1 cellular context compared by ENCODE assay signal in the genomic region with DNA sequence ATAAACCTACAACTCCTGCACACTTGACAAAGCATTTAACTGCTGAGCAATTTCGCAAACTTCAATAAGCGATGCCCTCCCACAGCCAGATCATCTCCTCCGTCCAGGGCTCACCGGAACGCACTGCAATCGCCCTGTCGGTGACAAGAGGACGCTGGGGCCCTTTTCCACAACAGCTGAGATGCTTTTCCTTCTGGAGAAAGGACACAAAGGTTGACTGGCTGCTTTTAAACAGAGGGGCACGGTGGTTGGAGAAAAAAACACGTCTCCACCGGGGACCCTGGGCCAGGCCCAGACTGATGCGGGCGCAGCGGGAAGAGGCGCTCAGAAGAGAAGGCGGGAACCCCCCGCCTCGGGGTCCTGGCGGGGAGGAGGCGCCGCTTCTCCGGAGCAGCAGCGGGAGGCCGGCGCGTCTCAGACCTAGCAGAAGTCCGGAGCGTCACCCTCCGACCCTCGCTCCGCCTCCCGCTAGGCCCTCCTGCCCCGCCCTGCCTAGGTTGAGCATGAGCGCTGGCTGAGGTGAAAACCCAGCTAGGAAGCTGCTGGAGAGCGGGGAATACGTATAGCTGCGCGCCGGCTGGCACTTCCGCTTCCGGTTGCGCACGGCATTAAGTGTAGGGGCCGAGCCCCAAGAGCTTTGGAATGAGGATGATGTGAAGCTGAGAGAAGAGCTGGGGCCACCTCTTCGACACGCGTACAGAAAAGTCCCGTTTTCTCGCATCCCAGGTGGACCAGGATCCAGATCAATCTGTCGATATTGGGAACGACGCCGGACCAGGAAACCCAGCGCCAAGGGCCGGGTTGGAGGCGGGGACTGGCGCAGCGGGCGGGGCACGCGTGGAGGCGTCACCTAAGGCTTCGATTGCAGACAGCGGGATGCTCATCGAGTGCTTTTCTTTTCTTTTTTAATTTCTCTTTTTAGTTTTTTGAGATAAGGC.
TF ChIP-seq lines count a peak whose summit lies in the region.

A gene (minus strand): TSS at position 564 of the 938 bp plus-strand sequence. CDS start 3,788 bp downstream, outside the sequence.

TF ChIP-seq in K562, 482 proteins besides CTCF, POLR2A, EP300 and RAD21 (continued from another document and continues in another):
- TF ChIP-seq, protein P1, sequence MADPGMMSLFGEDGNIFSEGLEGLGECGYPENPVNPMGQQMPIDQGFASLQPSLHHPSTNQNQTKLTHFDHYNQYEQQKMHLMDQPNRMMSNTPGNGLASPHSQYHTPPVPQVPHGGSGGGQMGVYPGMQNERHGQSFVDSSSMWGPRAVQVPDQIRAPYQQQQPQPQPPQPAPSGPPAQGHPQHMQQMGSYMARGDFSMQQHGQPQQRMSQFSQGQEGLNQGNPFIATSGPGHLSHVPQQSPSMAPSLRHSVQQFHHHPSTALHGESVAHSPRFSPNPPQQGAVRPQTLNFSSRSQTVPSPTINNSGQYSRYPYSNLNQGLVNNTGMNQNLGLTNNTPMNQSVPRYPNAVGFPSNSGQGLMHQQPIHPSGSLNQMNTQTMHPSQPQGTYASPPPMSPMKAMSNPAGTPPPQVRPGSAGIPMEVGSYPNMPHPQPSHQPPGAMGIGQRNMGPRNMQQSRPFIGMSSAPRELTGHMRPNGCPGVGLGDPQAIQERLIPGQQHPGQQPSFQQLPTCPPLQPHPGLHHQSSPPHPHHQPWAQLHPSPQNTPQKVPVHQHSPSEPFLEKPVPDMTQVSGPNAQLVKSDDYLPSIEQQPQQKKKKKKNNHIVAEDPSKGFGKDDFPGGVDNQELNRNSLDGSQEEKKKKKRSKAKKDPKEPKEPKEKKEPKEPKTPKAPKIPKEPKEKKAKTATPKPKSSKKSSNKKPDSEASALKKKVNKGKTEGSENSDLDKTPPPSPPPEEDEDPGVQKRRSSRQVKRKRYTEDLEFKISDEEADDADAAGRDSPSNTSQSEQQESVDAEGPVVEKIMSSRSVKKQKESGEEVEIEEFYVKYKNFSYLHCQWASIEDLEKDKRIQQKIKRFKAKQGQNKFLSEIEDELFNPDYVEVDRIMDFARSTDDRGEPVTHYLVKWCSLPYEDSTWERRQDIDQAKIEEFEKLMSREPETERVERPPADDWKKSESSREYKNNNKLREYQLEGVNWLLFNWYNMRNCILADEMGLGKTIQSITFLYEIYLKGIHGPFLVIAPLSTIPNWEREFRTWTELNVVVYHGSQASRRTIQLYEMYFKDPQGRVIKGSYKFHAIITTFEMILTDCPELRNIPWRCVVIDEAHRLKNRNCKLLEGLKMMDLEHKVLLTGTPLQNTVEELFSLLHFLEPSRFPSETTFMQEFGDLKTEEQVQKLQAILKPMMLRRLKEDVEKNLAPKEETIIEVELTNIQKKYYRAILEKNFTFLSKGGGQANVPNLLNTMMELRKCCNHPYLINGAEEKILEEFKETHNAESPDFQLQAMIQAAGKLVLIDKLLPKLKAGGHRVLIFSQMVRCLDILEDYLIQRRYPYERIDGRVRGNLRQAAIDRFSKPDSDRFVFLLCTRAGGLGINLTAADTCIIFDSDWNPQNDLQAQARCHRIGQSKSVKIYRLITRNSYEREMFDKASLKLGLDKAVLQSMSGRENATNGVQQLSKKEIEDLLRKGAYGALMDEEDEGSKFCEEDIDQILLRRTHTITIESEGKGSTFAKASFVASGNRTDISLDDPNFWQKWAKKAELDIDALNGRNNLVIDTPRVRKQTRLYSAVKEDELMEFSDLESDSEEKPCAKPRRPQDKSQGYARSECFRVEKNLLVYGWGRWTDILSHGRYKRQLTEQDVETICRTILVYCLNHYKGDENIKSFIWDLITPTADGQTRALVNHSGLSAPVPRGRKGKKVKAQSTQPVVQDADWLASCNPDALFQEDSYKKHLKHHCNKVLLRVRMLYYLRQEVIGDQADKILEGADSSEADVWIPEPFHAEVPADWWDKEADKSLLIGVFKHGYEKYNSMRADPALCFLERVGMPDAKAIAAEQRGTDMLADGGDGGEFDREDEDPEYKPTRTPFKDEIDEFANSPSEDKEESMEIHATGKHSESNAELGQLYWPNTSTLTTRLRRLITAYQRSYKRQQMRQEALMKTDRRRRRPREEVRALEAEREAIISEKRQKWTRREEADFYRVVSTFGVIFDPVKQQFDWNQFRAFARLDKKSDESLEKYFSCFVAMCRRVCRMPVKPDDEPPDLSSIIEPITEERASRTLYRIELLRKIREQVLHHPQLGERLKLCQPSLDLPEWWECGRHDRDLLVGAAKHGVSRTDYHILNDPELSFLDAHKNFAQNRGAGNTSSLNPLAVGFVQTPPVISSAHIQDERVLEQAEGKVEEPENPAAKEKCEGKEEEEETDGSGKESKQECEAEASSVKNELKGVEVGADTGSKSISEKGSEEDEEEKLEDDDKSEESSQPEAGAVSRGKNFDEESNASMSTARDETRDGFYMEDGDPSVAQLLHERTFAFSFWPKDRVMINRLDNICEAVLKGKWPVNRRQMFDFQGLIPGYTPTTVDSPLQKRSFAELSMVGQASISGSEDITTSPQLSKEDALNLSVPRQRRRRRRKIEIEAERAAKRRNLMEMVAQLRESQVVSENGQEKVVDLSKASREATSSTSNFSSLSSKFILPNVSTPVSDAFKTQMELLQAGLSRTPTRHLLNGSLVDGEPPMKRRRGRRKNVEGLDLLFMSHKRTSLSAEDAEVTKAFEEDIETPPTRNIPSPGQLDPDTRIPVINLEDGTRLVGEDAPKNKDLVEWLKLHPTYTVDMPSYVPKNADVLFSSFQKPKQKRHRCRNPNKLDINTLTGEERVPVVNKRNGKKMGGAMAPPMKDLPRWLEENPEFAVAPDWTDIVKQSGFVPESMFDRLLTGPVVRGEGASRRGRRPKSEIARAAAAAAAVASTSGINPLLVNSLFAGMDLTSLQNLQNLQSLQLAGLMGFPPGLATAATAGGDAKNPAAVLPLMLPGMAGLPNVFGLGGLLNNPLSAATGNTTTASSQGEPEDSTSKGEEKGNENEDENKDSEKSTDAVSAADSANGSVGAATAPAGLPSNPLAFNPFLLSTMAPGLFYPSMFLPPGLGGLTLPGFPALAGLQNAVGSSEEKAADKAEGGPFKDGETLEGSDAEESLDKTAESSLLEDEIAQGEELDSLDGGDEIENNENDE (IDR thresholded peaks at IDR 0.05; ENCODE audit: low read depth, low read length) = no peak
- TF ChIP-seq CREB1 (IDR thresholded peaks at IDR 0.05) (peak; percentile 81), CREB1 (CRISPR knock-in tag; IDR thresholded peaks at IDR 0.05) (peak; percentile 84), TAF1 (IDR thresholded peaks at IDR 0.05; ENCODE audit: control insufficient read depth, extremely low read depth, insufficient read depth, low read length, severe bottlenecking) (peak; percentile 81), PCBP1 (IDR thresholded peaks at IDR 0.05; ENCODE audit: low read depth, low read length, poor library complexity, severe bottlenecking) (no peak), ZSCAN32 (CRISPR knock-in tag; IDR thresholded peaks at IDR 0.05) (no peak), POU5F1 (IDR thresholded peaks at IDR 0.05; ENCODE audit: borderline replicate concordance, low read depth, low read length, partially characterized antibody) (no peak), TEAD4 (IDR thresholded peaks at IDR 0.05; ENCODE audit: low read length) (peak; percentile 18; the same call in 1 of the 2 replicates), TEAD4 (CRISPR knock-in tag; IDR thresholded peaks at IDR 0.05; ENCODE audit: borderline replicate concordance) (no peak), RBM34 (IDR thresholded peaks at IDR 0.05; ENCODE audit: borderline replicate concordance, insufficient read depth, low read length) (no peak), SETDB1 (IDR thresholded peaks at IDR 0.05; ENCODE audit: low read length) (no peak), ZFPM2 (CRISPR knock-in tag; IDR thresholded peaks at IDR 0.05) (no peak), STAG1 (CRISPR knock-in tag; IDR thresholded peaks at IDR 0.05; ENCODE audit: borderline replicate concordance) (no peak), NONO (IDR thresholded peaks at IDR 0.05; ENCODE audit: low read depth in 2 of 2, low read length in 1 of 2) (no peak; a peak in 1 of 4 replicates), KDM2B (CRISPR knock-in tag; IDR thresholded peaks at IDR 0.05) (no peak), ESRRA (IDR thresholded peaks at IDR 0.05; ENCODE audit: borderline replicate concordance, low read depth) (peak; percentile 67), NR2C1 (IDR thresholded peaks at IDR 0.05) (peak; percentile 88), NR2C1 (tag; IDR thresholded peaks at IDR 0.05) (peak; percentile 90), ZNF124 (CRISPR knock-in tag; IDR thresholded peaks at IDR 0.05) (no peak), ZNF3 (CRISPR knock-in tag; IDR thresholded peaks at IDR 0.05) (no peak), ARID1B (IDR thresholded peaks at IDR 0.05) (peak; percentile 35), MBD2 (IDR thresholded peaks at IDR 0.05; ENCODE audit: borderline replicate concordance, low read depth) (peak; percentile 61), ZNF644 (tag; IDR thresholded peaks at IDR 0.05; ENCODE audit: low read depth) (no peak), MTA1 (IDR thresholded peaks at IDR 0.05; ENCODE audit: borderline replicate concordance) (peak; percentile 81; the same call in 1 of the 2 replicates), ZNF324 (CRISPR knock-in tag; IDR thresholded peaks at IDR 0.05) (0 out of 2 replicates have a peak, but pooled peaks have one; percentile 25), MAFF (IDR thresholded peaks at IDR 0.05; ENCODE audit: low read length) (no peak), NBN (IDR thresholded peaks at IDR 0.05; ENCODE audit: low read depth) (peak; percentile 81), NCOA4 (IDR thresholded peaks at IDR 0.05; ENCODE audit: partially characterized antibody) (no peak)
- TF ChIP-seq, protein P2, sequence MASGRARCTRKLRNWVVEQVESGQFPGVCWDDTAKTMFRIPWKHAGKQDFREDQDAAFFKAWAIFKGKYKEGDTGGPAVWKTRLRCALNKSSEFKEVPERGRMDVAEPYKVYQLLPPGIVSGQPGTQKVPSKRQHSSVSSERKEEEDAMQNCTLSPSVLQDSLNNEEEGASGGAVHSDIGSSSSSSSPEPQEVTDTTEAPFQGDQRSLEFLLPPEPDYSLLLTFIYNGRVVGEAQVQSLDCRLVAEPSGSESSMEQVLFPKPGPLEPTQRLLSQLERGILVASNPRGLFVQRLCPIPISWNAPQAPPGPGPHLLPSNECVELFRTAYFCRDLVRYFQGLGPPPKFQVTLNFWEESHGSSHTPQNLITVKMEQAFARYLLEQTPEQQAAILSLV (tag; IDR thresholded peaks at IDR 0.05) = no peak
- TF ChIP-seq, protein P3, sequence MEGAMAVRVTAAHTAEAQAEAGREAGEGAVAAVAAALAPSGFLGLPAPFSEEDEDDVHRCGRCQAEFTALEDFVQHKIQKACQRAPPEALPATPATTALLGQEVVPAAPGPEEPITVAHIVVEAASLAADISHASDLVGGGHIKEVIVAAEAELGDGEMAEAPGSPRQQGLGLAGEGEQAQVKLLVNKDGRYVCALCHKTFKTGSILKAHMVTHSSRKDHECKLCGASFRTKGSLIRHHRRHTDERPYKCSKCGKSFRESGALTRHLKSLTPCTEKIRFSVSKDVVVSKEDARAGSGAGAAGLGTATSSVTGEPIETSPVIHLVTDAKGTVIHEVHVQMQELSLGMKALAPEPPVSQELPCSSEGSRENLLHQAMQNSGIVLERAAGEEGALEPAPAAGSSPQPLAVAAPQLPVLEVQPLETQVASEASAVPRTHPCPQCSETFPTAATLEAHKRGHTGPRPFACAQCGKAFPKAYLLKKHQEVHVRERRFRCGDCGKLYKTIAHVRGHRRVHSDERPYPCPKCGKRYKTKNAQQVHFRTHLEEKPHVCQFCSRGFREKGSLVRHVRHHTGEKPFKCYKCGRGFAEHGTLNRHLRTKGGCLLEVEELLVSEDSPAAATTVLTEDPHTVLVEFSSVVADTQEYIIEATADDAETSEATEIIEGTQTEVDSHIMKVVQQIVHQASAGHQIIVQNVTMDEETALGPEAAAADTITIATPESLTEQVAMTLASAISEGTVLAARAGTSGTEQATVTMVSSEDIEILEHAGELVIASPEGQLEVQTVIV (CRISPR knock-in tag; IDR thresholded peaks at IDR 0.05; ENCODE audit: borderline replicate concordance) = no peak
- TF ChIP-seq, protein P4, sequence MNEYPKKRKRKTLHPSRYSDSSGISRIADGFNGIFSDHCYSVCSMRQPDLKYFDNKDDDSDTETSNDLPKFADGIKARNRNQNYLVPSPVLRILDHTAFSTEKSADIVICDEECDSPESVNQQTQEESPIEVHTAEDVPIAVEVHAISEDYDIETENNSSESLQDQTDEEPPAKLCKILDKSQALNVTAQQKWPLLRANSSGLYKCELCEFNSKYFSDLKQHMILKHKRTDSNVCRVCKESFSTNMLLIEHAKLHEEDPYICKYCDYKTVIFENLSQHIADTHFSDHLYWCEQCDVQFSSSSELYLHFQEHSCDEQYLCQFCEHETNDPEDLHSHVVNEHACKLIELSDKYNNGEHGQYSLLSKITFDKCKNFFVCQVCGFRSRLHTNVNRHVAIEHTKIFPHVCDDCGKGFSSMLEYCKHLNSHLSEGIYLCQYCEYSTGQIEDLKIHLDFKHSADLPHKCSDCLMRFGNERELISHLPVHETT (CRISPR knock-in tag; conservative IDR thresholded peaks at IDR 0.05 in 1 of 2, IDR thresholded peaks at IDR 0.05 in 1 of 2) = peak in 1 of 2 experiments; percentile 74; a peak in 2 of 4 replicates
- TF ChIP-seq, protein P5, sequence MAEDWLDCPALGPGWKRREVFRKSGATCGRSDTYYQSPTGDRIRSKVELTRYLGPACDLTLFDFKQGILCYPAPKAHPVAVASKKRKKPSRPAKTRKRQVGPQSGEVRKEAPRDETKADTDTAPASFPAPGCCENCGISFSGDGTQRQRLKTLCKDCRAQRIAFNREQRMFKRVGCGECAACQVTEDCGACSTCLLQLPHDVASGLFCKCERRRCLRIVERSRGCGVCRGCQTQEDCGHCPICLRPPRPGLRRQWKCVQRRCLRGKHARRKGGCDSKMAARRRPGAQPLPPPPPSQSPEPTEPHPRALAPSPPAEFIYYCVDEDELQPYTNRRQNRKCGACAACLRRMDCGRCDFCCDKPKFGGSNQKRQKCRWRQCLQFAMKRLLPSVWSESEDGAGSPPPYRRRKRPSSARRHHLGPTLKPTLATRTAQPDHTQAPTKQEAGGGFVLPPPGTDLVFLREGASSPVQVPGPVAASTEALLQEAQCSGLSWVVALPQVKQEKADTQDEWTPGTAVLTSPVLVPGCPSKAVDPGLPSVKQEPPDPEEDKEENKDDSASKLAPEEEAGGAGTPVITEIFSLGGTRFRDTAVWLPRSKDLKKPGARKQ (CRISPR knock-in tag; IDR thresholded peaks at IDR 0.05) = no peak
- TF ChIP-seq, protein P6, sequence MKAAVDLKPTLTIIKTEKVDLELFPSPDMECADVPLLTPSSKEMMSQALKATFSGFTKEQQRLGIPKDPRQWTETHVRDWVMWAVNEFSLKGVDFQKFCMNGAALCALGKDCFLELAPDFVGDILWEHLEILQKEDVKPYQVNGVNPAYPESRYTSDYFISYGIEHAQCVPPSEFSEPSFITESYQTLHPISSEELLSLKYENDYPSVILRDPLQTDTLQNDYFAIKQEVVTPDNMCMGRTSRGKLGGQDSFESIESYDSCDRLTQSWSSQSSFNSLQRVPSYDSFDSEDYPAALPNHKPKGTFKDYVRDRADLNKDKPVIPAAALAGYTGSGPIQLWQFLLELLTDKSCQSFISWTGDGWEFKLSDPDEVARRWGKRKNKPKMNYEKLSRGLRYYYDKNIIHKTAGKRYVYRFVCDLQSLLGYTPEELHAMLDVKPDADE (conservative IDR thresholded peaks at IDR 0.05; ENCODE audit: control insufficient read depth, low read depth, low read length) = peak; percentile 59; the same call in 1 of the 2 replicates
